10 cellular contexts compared by ENCODE assay signal in genomic region chr3:177199206-177199765, GRCh38. TPM values are rescaled to one million over a fixed set of nuclear protein-coding genes. Genes with fewer than 3 reads are reported as not detected.
DNase-seq lines count a peak whose midpoint lies in the region; ATAC-seq and TF ChIP-seq lines count a peak whose summit lies in the region.
"Had no signal": no experiment of that assay in that cellular context is flagged by ENCODE, and none has a peak within 500 bp of the region (broad histone marks: within the 10 kb centered on the region; RNA-seq: fewer than 3 reads in every experiment).

No MANE protein-coding gene starts in this region.

- 0 out of 2 replicates have a peak overlapping the region, but pooled peaks have one; percentile 72 for H3K9ac ChIP-seq in Karpas-422 (ENCODE audit: low read length)
- no peak overlapping the region for H3K9ac ChIP-seq in neuronal stem cell (ENCODE audit: low read depth, low read length, poor library complexity)

- intact Hi-C loops in body of pancreas (cut with DNase I): loop anchor here (10.0 kb wide), 1 partner anchor 144 kb away; no protein-coding TSS in a partner anchor

- no peak overlapping the region for H3K18ac ChIP-seq in neuronal stem cell (ENCODE audit: low read length)

- H3K79me1 ChIP-seq in neuronal stem cell (ENCODE audit: low read depth, low read length): peaks cover 3% of the 10 kb centered on the region

- peak overlapping the region; percentile 93 for H3K27ac ChIP-seq in CD4-positive, CD25-positive, alpha-beta regulatory T cell (ENCODE audit: insufficient read depth, low read length, poor library complexity, severe bottlenecking)
- no peak overlapping the region for H3K27ac ChIP-seq in Karpas-422 (ENCODE audit: low read length)
- peak overlapping the region; percentile 92 to 100 (median 100) for H3K27ac ChIP-seq in body of pancreas
- H3K27ac ChIP-seq in neuronal stem cell (replicated peaks; ENCODE audit: low read length): no peak overlapping the region

- 52 to 56% methylated on average over 6 of the region's 6 CpGs for WGBS in body of pancreas, 2 donors
- WGBS in neuronal stem cell (ENCODE audit: extremely low coverage in 2 of 2, insufficient read length in 2 of 2, insufficient replicate concordance in 1 of 2), 2 donors: no CpG with 5 or more reads among the region's 6 CpGs

- no peaks in the 10 kb centered on the region for H3K9me3 ChIP-seq in CD4-positive, CD25-positive, alpha-beta regulatory T cell (ENCODE audit: control insufficient read depth in 2 of 2, low read length in 2 of 2)
- no peaks in the 10 kb centered on the region for H3K9me3 ChIP-seq in Karpas-422 (ENCODE audit: low read length)
- peaks cover 0 to 5% (median 0%) of the 10 kb centered on the region in 3 donors for H3K9me3 ChIP-seq in body of pancreas
- peaks cover 1 to 7% of the 10 kb centered on the region in 2 donors for H3K9me3 ChIP-seq in neuronal stem cell (replicated peaks in 1 of 2; ENCODE audit: control insufficient read depth in 2 of 2, insufficient read depth in 1 of 2, low read depth in 1 of 2, low read length in 2 of 2)

- H2BK12ac ChIP-seq in neuronal stem cell (ENCODE audit: low read length): no peak overlapping the region

- H3K4me3 ChIP-seq in CD4-positive, CD25-positive, alpha-beta regulatory T cell (ENCODE audit: low read depth, low read length): peak overlapping the region; percentile 91
- no peak overlapping the region for H3K4me3 ChIP-seq in Karpas-422 (ENCODE audit: low read length)
- H3K4me3 ChIP-seq in body of pancreas: no peak overlapping the region
- no peak overlapping the region for H3K4me3 ChIP-seq in neuronal stem cell (ENCODE audit: low read length in 2 of 2)

- no peak overlapping the region for H3K14ac ChIP-seq in neuronal stem cell (ENCODE audit: low read length)

- H2BK120ac ChIP-seq in neuronal stem cell (ENCODE audit: low read depth, low read length): no peak overlapping the region

- no peaks in the 10 kb centered on the region for H3K9me2 ChIP-seq in Karpas-422 (replicated peaks; ENCODE audit: insufficient read depth, low read length)

- no peaks in the 10 kb centered on the region for H3K36me3 Mint-ChIP-seq in CD4-positive, CD25-positive, alpha-beta regulatory T cell

- peaks cover 57% of the 10 kb centered on the region for H3K4me1 ChIP-seq in CD4-positive, CD25-positive, alpha-beta regulatory T cell (ENCODE audit: control insufficient read depth, insufficient read depth, low read length, poor library complexity, severe bottlenecking)
- H3K4me1 ChIP-seq in Karpas-422 (ENCODE audit: low read length): peaks cover 33% of the 10 kb centered on the region
- H3K4me1 ChIP-seq in body of pancreas: peaks cover 26% of the 10 kb centered on the region
- peaks cover 6 to 15% of the 10 kb centered on the region in 2 donors for H3K4me1 ChIP-seq in neuronal stem cell (ENCODE audit: control insufficient read depth in 2 of 2, insufficient read depth in 1 of 2, low read depth in 1 of 2, low read length in 2 of 2)

- TF ChIP-seq POLR2A in body of pancreas (IDR thresholded peaks at IDR 0.05): no peak

- H3K4me1 Mint-ChIP-seq in CD4-positive, CD25-positive, alpha-beta regulatory T cell: peaks cover 36 to 58% (median 47%) of the 10 kb centered on the region in 4 donors

- peak overlapping the region; percentile 93 to 94 (median 94) for H3K27ac Mint-ChIP-seq in CD4-positive, CD25-positive, alpha-beta regulatory T cell

- no peak overlapping the region for H2BK5ac ChIP-seq in neuronal stem cell (ENCODE audit: low read length)

- peaks cover 25% of the 10 kb centered on the region for H3K27me3 Mint-ChIP-seq in CD4-positive, CD25-positive, alpha-beta regulatory T cell

- H3K4ac ChIP-seq in neuronal stem cell (ENCODE audit: low read length): no peak overlapping the region

- H2AFZ ChIP-seq in Karpas-422 (ENCODE audit: low read length) (no peak overlapping the region), neuronal stem cell (ENCODE audit: low read length) (peak overlapping the region; percentile 3)

- peaks cover 0 to 3% (median 0%) of the 10 kb centered on the region in 7 donors for H3K9me3 Mint-ChIP-seq in CD4-positive, CD25-positive, alpha-beta regulatory T cell

- no peak overlapping the region for H2BK15ac ChIP-seq in neuronal stem cell (ENCODE audit: low read length)

- peak in 2 of 3 donors; percentile 58 to 59 for DNase-seq in CD4-positive, CD25-positive, alpha-beta regulatory T cell
- DNase-seq in Karpas-422 (no peak), body of pancreas (no peak), neuronal stem cell (ENCODE audit: low spot score) (no peak), HK-2 (ENCODE audit: unreplicated experiment) (no peak)
- DNase-seq: amygdala, hippocampal formation had no signal

- no peak overlapping the region for H4K8ac ChIP-seq in neuronal stem cell (ENCODE audit: low read depth, low read length)

- ATAC-seq in CD4-positive, CD25-positive, alpha-beta regulatory T cell (ENCODE audit: low read depth in 2 of 2): no peak
- ATAC-seq in body of pancreas (no peak), HG03139 (IDR thresholded peaks at IDR 0.05; ENCODE audit: unreplicated experiment) (no peak), HG03521 (IDR thresholded peaks at IDR 0.05; ENCODE audit: unreplicated experiment) (no peak), HG02852 (IDR thresholded peaks at IDR 0.05; ENCODE audit: unreplicated experiment) (no peak)

- peak overlapping the region; percentile 33 for H3K4me2 ChIP-seq in Karpas-422 (ENCODE audit: low read depth, low read length, poor library complexity, severe bottlenecking)
- no peak overlapping the region for H3K4me2 ChIP-seq in neuronal stem cell (ENCODE audit: insufficient read depth, low read length, poor library complexity, severe bottlenecking)

- no peaks in the 10 kb centered on the region for H3K27me3 ChIP-seq in CD4-positive, CD25-positive, alpha-beta regulatory T cell (ENCODE audit: control insufficient read depth, insufficient read depth, low read length)
- peaks cover 2% of the 10 kb centered on the region; the same call in 1 of the 2 replicates for H3K27me3 ChIP-seq in Karpas-422 (ENCODE audit: low read length)
- no peaks in the 10 kb centered on the region for H3K27me3 ChIP-seq in body of pancreas
- H3K27me3 ChIP-seq in neuronal stem cell (ENCODE audit: control insufficient read depth in 3 of 3, insufficient read depth in 3 of 3, low read depth in 1 of 3, low read length in 3 of 3): no peaks in the 10 kb centered on the region

- peak overlapping the region; percentile 81 to 98 (median 85) for H3K4me3 Mint-ChIP-seq in CD4-positive, CD25-positive, alpha-beta regulatory T cell

- H3K36me3 ChIP-seq in CD4-positive, CD25-positive, alpha-beta regulatory T cell (ENCODE audit: control insufficient read depth, insufficient read depth, low read length): no peaks in the 10 kb centered on the region
- no peaks in the 10 kb centered on the region for H3K36me3 ChIP-seq in Karpas-422 (ENCODE audit: insufficient read depth, low read length)
- H3K36me3 ChIP-seq in body of pancreas (replicated peaks in 1 of 2; ENCODE audit: insufficient read depth in 1 of 2, low read depth in 2 of 2): no peaks in the 10 kb centered on the region
- peaks cover 0 to 6% of the 10 kb centered on the region in 2 donors for H3K36me3 ChIP-seq in neuronal stem cell (replicated peaks in 1 of 2; ENCODE audit: control insufficient read depth in 2 of 2, insufficient read depth in 2 of 2, low read length in 2 of 2)

- H4K20me1 ChIP-seq in Karpas-422 (ENCODE audit: insufficient read depth, low read depth, low read length): peaks cover 7% of the 10 kb centered on the region; the same call in 1 of the 2 replicates

- TF ChIP-seq CTCF in body of pancreas (IDR thresholded peaks at IDR 0.05): no peak

- H4K91ac ChIP-seq in neuronal stem cell (ENCODE audit: low read depth, low read length, poor library complexity): no peak overlapping the region

- no peak overlapping the region for H3K23ac ChIP-seq in neuronal stem cell (ENCODE audit: low read depth, low read length, poor library complexity)

- H3K79me2 ChIP-seq in Karpas-422 (ENCODE audit: low read length): peaks cover 23% of the 10 kb centered on the region

- H2AK5ac ChIP-seq in neuronal stem cell (ENCODE audit: low read depth, low read length): no peak overlapping the region

RNA-seq across cellular contexts. Expression of gene TBL1XR1, which starts 2.0 kb away (rescaled TPM):
- total RNA-seq in CD4-positive, CD25-positive, alpha-beta regulatory T cell: 146 TPM
- 10 to 100 TPM; 34.0 to 49.0 (median 37.8) TPM for polyA plus RNA-seq in CD4-positive, CD25-positive, alpha-beta regulatory T cell
- total RNA-seq in Karpas-422 (2014; rRNA removed; shearing (Covaris generic); ENCODE audit: low replicate concordance): 67.6 and 81.0 TPM in 2 replicates
- total RNA-seq in body of pancreas: 10 to 100 TPM; 34.3 to 57.9 TPM
- polyA plus RNA-seq in neuronal stem cell (2013, experiment 1 of 2): 54.4 TPM
- 59.6 TPM for polyA plus RNA-seq in neuronal stem cell (2013, experiment 2 of 2)

Comparison
In these comparisons a context has a peak if more than half of its experiments do, and no peak if none do; other contexts are left out.
1. DNase-seq: peak in CD4-positive, CD25-positive, alpha-beta regulatory T cell (2 of 3); none in Karpas-422 (single experiment), body of pancreas (0 of 4), neuronal stem cell (single experiment) and HK-2 (single experiment).
2. H3K27ac ChIP-seq: peak in CD4-positive, CD25-positive, alpha-beta regulatory T cell (single experiment) and body of pancreas (4 of 4); none in Karpas-422 (single experiment) and neuronal stem cell (single experiment).